Comparison of ENCODE assay signal across 22 cellular contexts in genomic region chr19:674282-675151, GRCh38. TPM values are rescaled to one million over a fixed set of nuclear protein-coding genes. Genes with fewer than 3 reads are reported as not detected.
DNase-seq lines count a peak whose midpoint lies in the region; TF ChIP-seq lines count a peak whose summit lies in the region.
"Had no signal": no experiment of that assay in that cellular context is flagged by ENCODE, and none has a peak within 500 bp of the region (broad histone marks: within the 10 kb centered on the region; RNA-seq: fewer than 3 reads in every experiment).

No MANE protein-coding gene starts in this region.

- no peak for TF ChIP-seq CTCF in liver (IDR thresholded peaks at IDR 0.05; ENCODE audit: low read depth, low read length, missing input control)
- TF ChIP-seq CTCF in sigmoid colon (IDR thresholded peaks at IDR 0.05): no peak
- TF ChIP-seq CTCF in lower leg skin (IDR thresholded peaks at IDR 0.05): no peak

- H3K36me3 ChIP-seq in H7 (replicated peaks; ENCODE audit: control insufficient read depth, insufficient read depth, low read length) (no peaks in the 10 kb centered on the region), liver (ENCODE audit: control insufficient read depth in 4 of 4, insufficient read depth in 3 of 4, low read depth in 1 of 4, low read length in 3 of 4) (no peaks in the 10 kb centered on the region), sigmoid colon (no peaks in the 10 kb centered on the region)
- H3K36me3 ChIP-seq: BLaER1, SJCRH30, WERI-Rb-1 had no signal

- peak overlapping the region; percentile 5 to 51 for H3K27ac ChIP-seq in liver (ENCODE audit: low read depth in 1 of 2, low read length in 2 of 2)
- peak overlapping the region; percentile 87 to 100 (median 98) for H3K27ac ChIP-seq in sigmoid colon
- H3K27ac ChIP-seq: BLaER1, WERI-Rb-1 had no signal

- H3K27me3 ChIP-seq in H7 (ENCODE audit: control insufficient read depth, insufficient read depth, low read length) (peaks cover 16% of the 10 kb centered on the region), liver (ENCODE audit: control insufficient read depth in 4 of 4, insufficient read depth in 4 of 4, low read length in 3 of 4) (peaks cover 0 to 2% (median 0%) of the 10 kb centered on the region in 4 donors), sigmoid colon (no peaks in the 10 kb centered on the region)
- H3K27me3 ChIP-seq: SJCRH30 had no signal

- peaks cover 2 to 25% (median 7%) of the 10 kb centered on the region in 4 donors for H3K4me1 ChIP-seq in liver (ENCODE audit: control insufficient read depth in 4 of 4, insufficient read depth in 4 of 4, low read length in 3 of 4)
- peaks cover 0 to 39% (median 38%) of the 10 kb centered on the region in 4 donors for H3K4me1 ChIP-seq in sigmoid colon

- H3K4me3 ChIP-seq in H7 (ENCODE audit: insufficient read depth, low read depth, low read length) (no peak overlapping the region), liver (ENCODE audit: low read depth in 1 of 3, low read length in 3 of 3) (no peak overlapping the region), sigmoid colon (no peak overlapping the region), lower leg skin (ENCODE audit: low read depth, poor library complexity, severe bottlenecking) (no peak overlapping the region)
- H3K4me3 ChIP-seq: BLaER1, SJCRH30 had no signal

- TF ChIP-seq EP300 in sigmoid colon (IDR thresholded peaks at IDR 0.05): no peak

- peak; percentile 54 for DNase-seq in H7
- DNase-seq in ecto neural progenitor cell (ENCODE audit: low spot score): peak; percentile 43
- no peak for DNase-seq in sigmoid colon
- DNase-seq in NCI-H1092 treated with DMSO at 0.1 percent for 48 hours (lab: John Stamatoyannopoulos, UW): no peak
- DNase-seq in lower leg skin (ENCODE audit: low spot score in 2 of 2): no peak
- DNase-seq in iPS-NIHi7 (ENCODE audit: extremely low spot score): no peak
- DNase-seq in dedifferentiated amniotic fluid mesenchymal stem cell (ENCODE audit: extremely low spot score): no peak
- DNase-seq: activated CD4-positive, alpha-beta T cell treated with anti-CD3 and anti-CD28 coated beads, Interleukin-2, amount 50 U/mL, for 4 hours; Calu3; effector memory CD8-positive, alpha-beta T cell; natural killer cell; NCI-H1417 treated with DMSO at 0.1 percent for 48 hours; NCI-H526; T-helper 17 cell; WERI-Rb-1 had no signal

- peak overlapping the region in 1 of 2 donors; percentile 27 for H3K9ac ChIP-seq in liver (ENCODE audit: low read depth in 1 of 2, low read length in 2 of 2)
- H3K9ac ChIP-seq: BLaER1 had no signal

- no peak for TF ChIP-seq RAD21 in liver (IDR thresholded peaks at IDR 0.05)

- H3K9me3 ChIP-seq in liver (ENCODE audit: control insufficient read depth in 4 of 4, low read length in 3 of 4) (no peaks in the 10 kb centered on the region), sigmoid colon (no peaks in the 10 kb centered on the region)
- H3K9me3 ChIP-seq: BLaER1, SJCRH30 had no signal

- 26% methylated on average over 38 of the region's 38 CpGs for WGBS in liver
- 51 to 71% methylated on average over 38 of the region's 38 CpGs for WGBS in sigmoid colon, 2 donors
- 61 to 68% methylated on average over 27 to 38 of the region's 38 CpGs for WGBS in lower leg skin, 2 donors

- TF ChIP-seq POLR2A in sigmoid colon (IDR thresholded peaks at IDR 0.05) (no peak), lower leg skin (IDR thresholded peaks at IDR 0.05) (no peak)

- intact Hi-C loops in sigmoid colon (cut with DNase I): loop anchor here (5.0 kb wide), 1 partner anchor 428 kb away; the partner anchor contains the start of gene GPX4
- intact Hi-C loops in lower leg skin (cut with DNase I; ENCODE audit: low total_unique reads): no loop called here

TF ChIP-seq in liver, 16 proteins besides CTCF, POLR2A, EP300 and RAD21 (continues in another document):
- TF ChIP-seq HNF4A (conservative IDR thresholded peaks at IDR 0.05) (no peak), HNF4G (IDR thresholded peaks at IDR 0.05) (no peak), YY1 (IDR thresholded peaks at IDR 0.05) (no peak), EGR1 (IDR thresholded peaks at IDR 0.05; ENCODE audit: low read depth in 2 of 2) (no peak), ZBTB33 (IDR thresholded peaks at IDR 0.05) (no peak), SP1 (IDR thresholded peaks at IDR 0.05) (peak; percentile 12), REST (IDR thresholded peaks at IDR 0.05) (no peak), FOXA1 (IDR thresholded peaks at IDR 0.05) (no peak), RXRA (IDR thresholded peaks at IDR 0.05) (peak; percentile 27 to 59), JUND (IDR thresholded peaks at IDR 0.05) (no peak), MAX (IDR thresholded peaks at IDR 0.05) (no peak), GABPA (IDR thresholded peaks at IDR 0.05 in 1 of 2, conservative IDR thresholded peaks at IDR 0.05 in 1 of 2) (no peak), TAF1 (conservative IDR thresholded peaks at IDR 0.05) (no peak), NR2F2 (IDR thresholded peaks at IDR 0.05) (peak; percentile 95), FOXA2 (IDR thresholded peaks at IDR 0.05) (no peak)

RNA-seq across cellular contexts. Expression of gene FSTL3, which starts 1.7 kb away (rescaled TPM):
- 7.4 and 9.7 TPM in 2 replicates for total RNA-seq in H7 (2014; rRNA removed; shearing (Covaris generic))
- total RNA-seq in liver (1 to 10 TPM; 5.7 to 8.4 TPM), sigmoid colon (100 to 1,000 TPM in 2 of 4 donors, 10 to 100 TPM in 2; 35.7 to 118 (median 107) TPM), lower leg skin (10 to 100 TPM; 14.4 to 51.6 (median 43.5) TPM)
- polyA plus RNA-seq in liver (1 to 10 TPM; 2.2 to 6.3 TPM), sigmoid colon (10 to 100 TPM in 1 of 3 donors, 1 to 10 TPM in 2; 1.6 to 17.8 (median 6.0) TPM)

RNA-seq across cellular contexts. Expression of gene RNF126, which starts 11.5 kb away (rescaled TPM):
- total RNA-seq in H7 (2014; rRNA removed; shearing (Covaris generic)): 119 and 128 TPM in 2 replicates
- total RNA-seq in liver (10 to 100 TPM; 16.7 to 29.1 TPM), sigmoid colon (10 to 100 TPM; 39.2 to 57.1 (median 55.5) TPM), lower leg skin (100 to 1,000 TPM in 3 of 4 donors, 10 to 100 TPM in 1; 96.6 to 156 (median 126) TPM)
- polyA plus RNA-seq in liver (10 to 100 TPM; 19.1 to 32.7 TPM), sigmoid colon (10 to 100 TPM; 33.5 to 58.8 (median 35.4) TPM)

RNA-seq across cellular contexts. Expression of gene PRSS57, which starts 20.7 kb away (rescaled TPM):
- total RNA-seq in H7 (2014; rRNA removed; shearing (Covaris generic)): not detected in 2 replicates
- total RNA-seq in liver (10 to 100 TPM in 1 of 2 donors, not detected in 1; 12.1 TPM), sigmoid colon (not detected), lower leg skin (under 1 TPM in 1 of 4 donors, not detected in 3; 0.32 TPM)
- polyA plus RNA-seq in liver (under 1 TPM in 1 of 2 donors, not detected in 1; 0.10 TPM), sigmoid colon (under 1 TPM in 1 of 3 donors, not detected in 2; 0.15 TPM)
- total RNA-seq: A673, Calu3, fibroblast of lung, H1, OCI-LY7, SJCRH30, T-helper 17 cell had no signal
- polyA plus RNA-seq: fibroblast of lung, H1 had no signal

RNA-seq across cellular contexts. Expression of gene PALM, which starts 34.2 kb away (rescaled TPM):
- total RNA-seq in H7 (2014; rRNA removed; shearing (Covaris generic)): 28.7 and 34.6 TPM in 2 replicates
- total RNA-seq in liver: 1 to 10 TPM; 3.8 to 4.8 TPM
- 1 to 10 TPM in 1 of 2 donors, under 1 TPM in 1; 0.92 to 5.1 TPM for polyA plus RNA-seq in liver
- 10 to 100 TPM; 30.4 to 91.4 (median 35.9) TPM for total RNA-seq in sigmoid colon
- 10 to 100 TPM in 2 of 3 donors, 1 to 10 TPM in 1; 3.0 to 21.0 (median 12.5) TPM for polyA plus RNA-seq in sigmoid colon
- 10 to 100 TPM; 25.1 to 92.3 (median 41.9) TPM for total RNA-seq in lower leg skin
- total RNA-seq: T-helper 17 cell had no signal

RNA-seq across cellular contexts. Expression of gene FGF22, which starts 34.8 kb away (rescaled TPM):
- total RNA-seq in H7 (2014; rRNA removed; shearing (Covaris generic)): not detected in 2 replicates
- total RNA-seq in liver: under 1 TPM in 1 of 2 donors, not detected in 1; 0.08 TPM
- polyA plus RNA-seq in liver: not detected
- 1 to 10 TPM in 1 of 4 donors, under 1 TPM in 1, not detected in 2; 0.99 to 1.7 TPM for total RNA-seq in sigmoid colon
- under 1 TPM in 1 of 3 donors, not detected in 2; 0.20 TPM for polyA plus RNA-seq in sigmoid colon
- 10 to 100 TPM; 16.1 to 41.8 (median 25.6) TPM for total RNA-seq in lower leg skin
- total RNA-seq: SJCRH30 had no signal
- polyA plus RNA-seq: fibroblast of lung had no signal

Comparison
In these comparisons a context has a peak if more than half of its experiments do, and no peak if none do; other contexts are left out.
1. DNase-seq: peak in H7 (single experiment) and ecto neural progenitor cell (single experiment); none in sigmoid colon (single experiment), NCI-H1092 treated with DMSO at 0.1 percent for 48 hours (single experiment), lower leg skin (0 of 2), iPS-NIHi7 (single experiment) and dedifferentiated amniotic fluid mesenchymal stem cell (single experiment).